In the genomic region with DNA sequence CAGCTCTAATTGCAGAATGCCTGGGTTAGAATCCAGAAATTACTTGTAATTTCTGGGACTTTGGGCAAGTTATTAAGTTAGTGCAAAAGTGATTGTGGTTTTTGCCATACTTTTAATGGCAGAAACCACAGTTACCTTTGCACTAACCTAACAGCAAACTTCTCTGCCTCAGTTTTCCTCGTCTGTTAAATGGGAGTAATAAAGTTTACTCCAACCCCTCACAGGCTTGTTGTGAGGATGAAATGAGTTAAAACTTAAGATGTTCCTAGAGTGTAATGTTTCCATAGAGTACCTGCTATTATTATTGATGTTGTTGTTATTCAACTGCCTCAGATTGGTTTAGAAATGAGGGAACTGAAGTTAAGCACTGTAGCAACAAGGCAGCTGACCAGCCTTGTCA, we compare ENCODE assay signal across 19 cellular contexts.
DNase-seq lines count a peak whose midpoint lies in the region; ATAC-seq, FAIRE-seq and TF ChIP-seq lines count a peak whose summit lies in the region.
"Had no signal": no experiment of that assay in that cellular context is flagged by ENCODE, and none has a peak within 500 bp of the region (broad histone marks: within the 10 kb centered on the region; RNA-seq: fewer than 3 reads in every experiment).

No MANE protein-coding gene starts in this region.

- H2BK12ac ChIP-seq in trophoblast cell (ENCODE audit: low read length): no peak overlapping the region

- no peak for TF ChIP-seq EP300 in K562 (IDR thresholded peaks at IDR 0.05; ENCODE audit: low read length)

- H2BK120ac ChIP-seq in trophoblast cell (ENCODE audit: insufficient read depth, low read length, poor library complexity): no peak overlapping the region

- no peak overlapping the region for H3K27ac Mint-ChIP-seq in endothelial cell (ENCODE audit: unreplicated experiment)
- no peak overlapping the region for H3K27ac Mint-ChIP-seq in naive thymus-derived CD8-positive, alpha-beta T cell
- H3K27ac Mint-ChIP-seq: CD4-positive, alpha-beta T cell had no signal

- no peak overlapping the region for H3K4me3 Mint-ChIP-seq in endothelial cell (ENCODE audit: unreplicated experiment)
- H3K4me3 Mint-ChIP-seq in naive thymus-derived CD8-positive, alpha-beta T cell: no peak overlapping the region
- H3K4me3 Mint-ChIP-seq: CD4-positive, alpha-beta T cell had no signal

- no peaks in the 10 kb centered on the region for H4K20me1 ChIP-seq in K562 (replicated peaks; ENCODE audit: control insufficient read depth, insufficient read depth, low read length)

- ATAC-seq in K562: no peak
- ATAC-seq in right lobe of liver: no peak
- ATAC-seq in naive thymus-derived CD8-positive, alpha-beta T cell: no peak
- no peak for ATAC-seq in GM19023 (IDR thresholded peaks at IDR 0.05; ENCODE audit: unreplicated experiment)

- no peaks in the 10 kb centered on the region for H3K9me3 ChIP-seq in K562 (replicated peaks; ENCODE audit: control insufficient read depth, insufficient read depth, low read depth, low read length)
- H3K9me3 ChIP-seq in right lobe of liver: no peaks in the 10 kb centered on the region
- H3K9me3 ChIP-seq in trophoblast cell (ENCODE audit: insufficient read depth, low read depth, low read length): no peaks in the 10 kb centered on the region

- DNase-seq in K562 (ENCODE audit: extremely low read depth in 1 of 4, low spot score in 3 of 4) (no peak), right lobe of liver (no peak), trophoblast cell (no peak), kidney tubule cell (ENCODE audit: low spot score) (no peak), endothelial cell (ENCODE audit: low spot score) (no peak)
- DNase-seq in naive thymus-derived CD8-positive, alpha-beta T cell: no peak
- DNase-seq: AML-193; Caco-2; CD4-positive, alpha-beta T cell; GM23248; HCEC 1CT; KBM-7 had no signal

- H3K79me2 ChIP-seq in K562 (ENCODE audit: control insufficient read depth, insufficient read depth, low read length) (no peaks in the 10 kb centered on the region), trophoblast cell (ENCODE audit: control insufficient read depth, insufficient read depth, low read length, poor library complexity) (no peaks in the 10 kb centered on the region)

- no peak overlapping the region for H3K23ac ChIP-seq in trophoblast cell (ENCODE audit: low read length)

- H3K9me1 ChIP-seq in K562 (ENCODE audit: control insufficient read depth, insufficient read depth, low read length): no peaks in the 10 kb centered on the region

- no peak overlapping the region for H4K8ac ChIP-seq in trophoblast cell (ENCODE audit: low read depth, low read length)

- CTCF ChIA-PET in K562 (lab: Yijun Ruan, JAX; ENCODE audit: low intra/inter-chr PET ratio): no interaction called here

- H3K4me1 Mint-ChIP-seq in endothelial cell (ENCODE audit: unreplicated experiment): peaks cover 3% of the 10 kb centered on the region
- H3K4me1 Mint-ChIP-seq in naive thymus-derived CD8-positive, alpha-beta T cell: peaks cover 0 to 1% (median 0%) of the 10 kb centered on the region in 4 donors

- no peak overlapping the region for H2AK5ac ChIP-seq in trophoblast cell (ENCODE audit: low read length)

- in situ Hi-C loops in K562 (cut with MboI): no loop called here

- no peaks in the 10 kb centered on the region for H3K27me3 ChIP-seq in K562 (ENCODE audit: control insufficient read depth in 2 of 2, insufficient read depth in 2 of 2, low read length in 2 of 2)
- H3K27me3 ChIP-seq in right lobe of liver: no peaks in the 10 kb centered on the region
- H3K27me3 ChIP-seq in trophoblast cell (ENCODE audit: insufficient read depth, low read length): no peaks in the 10 kb centered on the region

- no peak overlapping the region for H3K14ac ChIP-seq in trophoblast cell (ENCODE audit: low read length)

- peak overlapping the region; percentile 21 for H3K4ac ChIP-seq in trophoblast cell (ENCODE audit: low read depth, low read length)

- peaks cover 6% of the 10 kb centered on the region for H3K27me3 Mint-ChIP-seq in endothelial cell (ENCODE audit: unreplicated experiment)
- H3K27me3 Mint-ChIP-seq in naive thymus-derived CD8-positive, alpha-beta T cell: peaks cover 9 to 37% (median 22%) of the 10 kb centered on the region in 5 donors

- no peak for FAIRE-seq in K562 (lab: Jason Lieb, UNC)
- FAIRE-seq: A204.1, D721Med, G401.6, GM12891, H54 had no signal

- BruUV-seq in K562 (replicated peaks; lab: Mats Ljungman, UMichigan): no TSS peak

- H3K4me1 ChIP-seq in K562 (replicated peaks in 1 of 2; ENCODE audit: control insufficient read depth in 2 of 2, insufficient read depth in 2 of 2, low read length in 2 of 2) (no peaks in the 10 kb centered on the region), right lobe of liver (peaks cover 0 to 36% (median 13%) of the 10 kb centered on the region in 4 donors), trophoblast cell (ENCODE audit: control insufficient read depth in 1 of 2, insufficient read depth in 2 of 2, low read length in 2 of 2) (peaks cover 2 to 8% of the 10 kb centered on the region in 2 experiments)
- H3K4me1 ChIP-seq: Caco-2 had no signal

- POLR2A ChIA-PET in K562 (lab: Yijun Ruan, JAX): interaction anchor here (1.0 kb wide), 1 partner anchor 11 kb away, joined by 4 read pairs; no protein-coding TSS in a partner anchor
- POLR2A ChIA-PET in naive thymus-derived CD8-positive, alpha-beta T cell (lab: Charles Lee): no interaction called here

- H4K12ac ChIP-seq in trophoblast cell (ENCODE audit: low read depth, low read length): no peak overlapping the region

- TF ChIP-seq POLR2A in K562 (conservative IDR thresholded peaks at IDR 0.05) (no peak), right lobe of liver (IDR thresholded peaks at IDR 0.05) (no peak)

- TF ChIP-seq CTCF in K562 (IDR thresholded peaks at IDR 0.05 in 2 of 3, conservative IDR thresholded peaks at IDR 0.05 in 1 of 3; ENCODE audit: insufficient read depth in 2 of 3, low read depth in 1 of 3, low read length in 3 of 3) (no peak), right lobe of liver (IDR thresholded peaks at IDR 0.05) (no peak), endothelial cell (IDR thresholded peaks at IDR 0.05; ENCODE audit: unreplicated experiment) (no peak)

- WGBS in K562 (ENCODE audit: insufficient coverage, low coverage, missing lambda C conversion rate): 36% methylated on average over 1 of the region's 1 CpG
- WGBS in right lobe of liver (ENCODE audit: insufficient coverage, low coverage, low lambda C conversion rate, missing lambda C conversion rate): 56% methylated on average over 1 of the region's 1 CpG
- no CpG with 5 or more reads among the region's 1 CpG for WGBS in trophoblast cell (ENCODE audit: extremely low coverage, insufficient coverage, insufficient read length)

- no peak for TF ChIP-seq RAD21 in K562 (CRISPR knock-in tag; conservative IDR thresholded peaks at IDR 0.05 in 1 of 2, IDR thresholded peaks at IDR 0.05 in 1 of 2)

- H3K4me2 ChIP-seq in K562 (ENCODE audit: insufficient read depth, low read length) (no peak overlapping the region), trophoblast cell (ENCODE audit: low read length) (no peak overlapping the region)

- H3K4me3 ChIP-seq in K562 (no peak overlapping the region), right lobe of liver (no peak overlapping the region), trophoblast cell (ENCODE audit: low read depth, low read length) (no peak overlapping the region)
- H3K4me3 ChIP-seq: GM23248 had no signal

- H3K9me3 Mint-ChIP-seq in endothelial cell (ENCODE audit: unreplicated experiment): no peaks in the 10 kb centered on the region
- H3K9me3 Mint-ChIP-seq in naive thymus-derived CD8-positive, alpha-beta T cell: peaks cover 0 to 14% (median 9%) of the 10 kb centered on the region in 9 donors

- peaks cover 2% of the 10 kb centered on the region for H3K79me1 ChIP-seq in trophoblast cell (ENCODE audit: low read length)

- intact Hi-C loops in K562 (cut with micrococcal nuclease): no loop called here
- intact Hi-C loops in right lobe of liver (cut with DNase I): no loop called here

- H3K36me3 Mint-ChIP-seq in endothelial cell (ENCODE audit: low read depth, unreplicated experiment): peaks cover 29% of the 10 kb centered on the region
- peaks cover 0 to 16% (median 2%) of the 10 kb centered on the region in 3 donors for H3K36me3 Mint-ChIP-seq in naive thymus-derived CD8-positive, alpha-beta T cell

- H3K36me3 ChIP-seq in K562 (ENCODE audit: control insufficient read depth, insufficient read depth, low read length): no peaks in the 10 kb centered on the region
- no peaks in the 10 kb centered on the region for H3K36me3 ChIP-seq in right lobe of liver
- H3K36me3 ChIP-seq in trophoblast cell (ENCODE audit: control insufficient read depth in 1 of 2, insufficient read depth in 2 of 2, low read length in 2 of 2): peaks cover 8 to 14% of the 10 kb centered on the region in 2 experiments

- H2AFZ ChIP-seq in K562 (ENCODE audit: low read depth, low read length): no peak overlapping the region
- H2AFZ ChIP-seq in trophoblast cell (ENCODE audit: insufficient read depth, low read length, poor library complexity): no peak overlapping the region
- H2AFZ ChIP-seq: GM23248 had no signal

- H3K27ac ChIP-seq in K562 (ENCODE audit: extremely low read depth, low read depth, low read length): no peak overlapping the region
- H3K27ac ChIP-seq in right lobe of liver: peak overlapping the region in 2 of 3 donors; percentile 26 to 27
- H3K27ac ChIP-seq in trophoblast cell (ENCODE audit: low read depth, low read length): no peak overlapping the region
- H3K27ac ChIP-seq: C4-2B, GM23248 had no signal

- H4K91ac ChIP-seq in trophoblast cell (ENCODE audit: low read depth, low read length): no peak overlapping the region

- H3K9ac ChIP-seq in K562 (ENCODE audit: insufficient read depth in 1 of 2, low read depth in 2 of 2, low read length in 2 of 2) (no peak overlapping the region), trophoblast cell (ENCODE audit: low read length) (no peak overlapping the region)
- H3K9ac ChIP-seq: GM23248 had no signal

- H3K18ac ChIP-seq in trophoblast cell (ENCODE audit: low read length): no peak overlapping the region

- H2BK5ac ChIP-seq in trophoblast cell (ENCODE audit: low read depth, low read length, poor library complexity): no peak overlapping the region

TF ChIP-seq in K562, 482 proteins besides CTCF, POLR2A, EP300 and RAD21:
- peak; percentile 74 for TF ChIP-seq RBM25 (IDR thresholded peaks at IDR 0.05; ENCODE audit: low read depth, low read length, severe bottlenecking)
- TF ChIP-seq ZNF384 (IDR thresholded peaks at IDR 0.05; ENCODE audit: low read depth, low read length): no peak
- TF ChIP-seq BCOR (IDR thresholded peaks at IDR 0.05): peak; percentile 71; the same call in 1 of the 2 replicates
- TF ChIP-seq, protein P1, sequence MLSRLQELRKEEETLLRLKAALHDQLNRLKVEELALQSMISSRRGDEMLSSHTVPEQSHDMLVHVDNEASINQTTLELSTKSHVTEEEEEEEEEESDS (CRISPR knock-in tag; IDR thresholded peaks at IDR 0.05): no peak
- TF ChIP-seq ESRRB (CRISPR knock-in tag; IDR thresholded peaks at IDR 0.05; ENCODE audit: borderline replicate concordance): no peak
- TF ChIP-seq BRCA1 (IDR thresholded peaks at IDR 0.05): no peak
- TF ChIP-seq BRCA1 (CRISPR knock-in tag; IDR thresholded peaks at IDR 0.05): no peak
- peak in 1 of 2 experiments; percentile 34; a peak in 1 of 4 replicates for TF ChIP-seq KDM1A (IDR thresholded peaks at IDR 0.05)
TF ChIP-seq in K562: peak in this region for 3.

Comparison
In these comparisons a context has a peak if more than half of its experiments do, and no peak if none do; other contexts are left out.
1. H3K27ac ChIP-seq: peak in right lobe of liver (2 of 3); none in K562 (single experiment) and trophoblast cell (single experiment).